In genomic region chrX:154051210-154051810, GRCh38 we compare ENCODE assay signal across 7 cellular contexts.
A peak's percentile ranks its signal among the peaks of the same experiment; 100 is the strongest.
DNase-seq lines count a peak whose midpoint lies in the region; ATAC-seq and TF ChIP-seq lines count a peak whose summit lies in the region.

No MANE protein-coding gene starts in this region.

- CTCF ChIA-PET in GM10248 (lab: Yijun Ruan, JAX), result interaction anchor here (0.7 to 1.6 kb wide), 7 partner anchors 10 to 38 kb away, joined by 3 to 6 read pairs (median 4); no protein-coding TSS in a partner anchor

- H3K27ac ChIP-seq in VCaP (peak overlapping the region; percentile 95; the same call in 1 of the 2 replicates), brain microvascular endothelial cell (no peak overlapping the region)

- POLR2A ChIA-PET in GM10248 (lab: Yijun Ruan, JAX), result no interaction called here

- in situ Hi-C loops in brain microvascular endothelial cell (cut with HindIII; ENCODE audit: low pct_ligation_motif_present, low sequenced_read_pairs), result no loop called here

- TF ChIP-seq CTCF in GM10248 (IDR thresholded peaks at IDR 0.05; ENCODE audit: control extremely low read depth, extremely low read depth, low read depth, missing control alignments) (peak; percentile 54), VCaP (conservative IDR thresholded peaks at IDR 0.05) (peak; percentile 81), brain microvascular endothelial cell (IDR thresholded peaks at IDR 0.05; ENCODE audit: low read depth, low read length, missing control alignments) (peak; percentile 84)

- no peak overlapping the region for H3K4me3 ChIP-seq in brain microvascular endothelial cell (ENCODE audit: low read depth, low read length)

- ATAC-seq in HG02571 (IDR thresholded peaks at IDR 0.05; ENCODE audit: unreplicated experiment), result no peak

- DNase-seq in GM10248 (ENCODE audit: extremely low spot score) (peak; percentile 62), MV-4-11 (lab: John Stamatoyannopoulos, UW) (peak; percentile 49), brain microvascular endothelial cell (peak; percentile 62), left kidney (ENCODE audit: low read depth, low spot score) (peak; percentile 80)
- DNase-seq in stimulated activated CD4-positive, alpha-beta T cell treated with anti-CD3 and anti-CD28 coated beads, Interleukin-4, amount 100 ng/mL, for 24 hours, result peak; percentile 79

- no peaks in the 10 kb centered on the region for H3K27me3 ChIP-seq in brain microvascular endothelial cell (replicated peaks)

- H3K36me3 ChIP-seq in brain microvascular endothelial cell (replicated peaks), result no peaks in the 10 kb centered on the region
